In genomic region chr6:36546664-36546957, GRCh38 we compare ENCODE assay signal across 1 cellular context.
TF ChIP-seq lines count a peak whose summit lies in the region.

No MANE protein-coding gene starts in this region.

TF ChIP-seq in GM23338, 12 proteins besides CTCF, POLR2A, EP300 and RAD21 (continued from another document):
- TF ChIP-seq ZNF462 (CRISPR knock-in tag; IDR thresholded peaks at IDR 0.05), result no peak
- no peak for TF ChIP-seq JUNB (IDR thresholded peaks at IDR 0.05; ENCODE audit: unreplicated experiment)
- TF ChIP-seq EZH2 (IDR thresholded peaks at IDR 0.05; ENCODE audit: low read depth, unreplicated experiment), result no peak
- TF ChIP-seq STAT1 (IDR thresholded peaks at IDR 0.05; ENCODE audit: unreplicated experiment), result no peak
- no peak for TF ChIP-seq POLR2AphosphoS5 (IDR thresholded peaks at IDR 0.05; ENCODE audit: low read depth)
